26 cellular contexts compared by ENCODE assay signal in genomic region chr10:124089859-124090258, GRCh38. TPM values are rescaled to one million over a fixed set of nuclear protein-coding genes. Genes with fewer than 3 reads are reported as not detected.
A peak's percentile ranks its signal among the peaks of the same experiment; 100 is the strongest.
DNase-seq lines count a peak whose midpoint lies in the region; ATAC-seq and TF ChIP-seq lines count a peak whose summit lies in the region.
"Had no signal": no experiment of that assay in that cellular context is flagged by ENCODE, and none has a peak within 500 bp of the region (broad histone marks: within the 10 kb centered on the region; RNA-seq: fewer than 3 reads in every experiment).

No MANE protein-coding gene starts in this region.

- H3K27ac ChIP-seq in temporal lobe (ENCODE audit: low read depth, low read length), result peak overlapping the region; percentile 40
- H3K27ac ChIP-seq: body of pancreas, HL-60, upper lobe of left lung, VCaP had no signal

- H3K4me3 Mint-ChIP-seq in IgD-negative memory B cell (peak overlapping the region in 3 of 4 donors; percentile 84 to 90 (median 85)), brain (peak overlapping the region; percentile 41 to 92 (median 65)), naive B cell (peak overlapping the region in 7 of 8 donors; percentile 5 to 94 (median 68))
- H3K4me3 Mint-ChIP-seq: activated naive CD8-positive, alpha-beta T cell treated with anti-CD3 and anti-CD28 coated beads, Interleukin-2, amount 10 ng/mL, durations not matched to agents 7 days and 5 days; activated T-helper 17 cell treated with anti-CD3 and anti-CD28 coated beads, Interleukin-2, amount 50 U/mL, for 72 hours; endodermal cell had no signal

- H3K27ac Mint-ChIP-seq in IgD-negative memory B cell (peak overlapping the region in 1 of 3 donors; percentile 97), brain (peak overlapping the region in 2 of 5 experiments; percentile 66 to 80), naive B cell (peak overlapping the region in 2 of 6 donors; percentile 14 to 93)
- H3K27ac Mint-ChIP-seq: activated naive CD8-positive, alpha-beta T cell treated with anti-CD3 and anti-CD28 coated beads, Interleukin-2, amount 10 ng/mL, durations not matched to agents 7 days and 5 days; activated T-helper 17 cell treated with anti-CD3 and anti-CD28 coated beads, Interleukin-2, amount 50 U/mL, for 72 hours; endodermal cell; naive thymus-derived CD8-positive, alpha-beta T cell had no signal

- H3K36me3 Mint-ChIP-seq in IgD-negative memory B cell (no peaks in the 10 kb centered on the region), brain (no peaks in the 10 kb centered on the region), naive B cell (no peaks in the 10 kb centered on the region)
- H3K36me3 Mint-ChIP-seq: activated naive CD8-positive, alpha-beta T cell treated with anti-CD3 and anti-CD28 coated beads, Interleukin-2, amount 10 ng/mL, durations not matched to agents 7 days and 5 days had no signal

- ATAC-seq in naive B cell (ENCODE audit: low read depth in 2 of 2), result no peak
- ATAC-seq: activated T-helper 17 cell treated with anti-CD3 and anti-CD28 coated beads, Interleukin-2, amount 50 U/mL, for 72 hours; body of pancreas; naive thymus-derived CD8-positive, alpha-beta T cell; stimulated activated naive CD8-positive, alpha-beta T cell treated with anti-CD3 and anti-CD28 coated beads, Interleukin-15, Interleukin-2, amounts not matched to agents 100 U/mL and 50 U/mL, for 24 hours had no signal

- TF ChIP-seq CTCF in brain (conservative IDR thresholded peaks at IDR 0.05), result no peak

- DNase-seq in naive B cell (no peak), NCI-H774 (lab: John Stamatoyannopoulos, UW) (no peak)
- no peak for DNase-seq in stimulated activated CD8-positive, alpha-beta memory T cell treated with anti-CD3 and anti-CD28 coated beads, Interleukin-4, amount 100 ng/mL, for 48 hours
- no peak for DNase-seq in stimulated activated CD4-positive, alpha-beta T cell treated with anti-CD3 and anti-CD28 coated beads, Interleukin-4, amount 100 ng/mL, for 1 hour
- DNase-seq: activated CD8-positive, alpha-beta memory T cell treated with anti-CD3 and anti-CD28 coated beads, Interleukin-2, amount 50 U/mL, for 4 hours; activated naive CD8-positive, alpha-beta T cell treated with anti-CD3 and anti-CD28 coated beads, Interleukin-2, amount 10 ng/mL, durations not matched to agents 7 days and 5 days; body of pancreas; endodermal cell; GDM1; H7; mesendoderm; naive thymus-derived CD8-positive, alpha-beta T cell; NCI-H1105 treated with DMSO at 0.1 percent for 48 hours; NCI-H2081; NCI-H345; stimulated activated CD4-positive, alpha-beta T cell treated with anti-CD3 and anti-CD28 coated beads, Interleukin-1b, Interleukin-23, amount 100 ng/mL, for 48 hours; stimulated activated naive CD8-positive, alpha-beta T cell treated with anti-CD3 and anti-CD28 coated beads, Interleukin-15, Interleukin-2, amounts not matched to agents 100 U/mL and 50 U/mL, for 24 hours; upper lobe of left lung had no signal

- H3K4me1 Mint-ChIP-seq in IgD-negative memory B cell (peaks cover 36 to 60% (median 49%) of the 10 kb centered on the region in 3 donors), brain (peaks cover 75% of the 10 kb centered on the region), naive B cell (peaks cover 53 to 75% (median 72%) of the 10 kb centered on the region in 3 donors)
- H3K4me1 Mint-ChIP-seq: activated naive CD8-positive, alpha-beta T cell treated with anti-CD3 and anti-CD28 coated beads, Interleukin-2, amount 10 ng/mL, durations not matched to agents 7 days and 5 days; activated T-helper 17 cell treated with anti-CD3 and anti-CD28 coated beads, Interleukin-2, amount 50 U/mL, for 72 hours had no signal

- H3K9me3 Mint-ChIP-seq in IgD-negative memory B cell (no peaks in the 10 kb centered on the region), brain (no peaks in the 10 kb centered on the region), naive B cell (no peaks in the 10 kb centered on the region)
- H3K9me3 Mint-ChIP-seq: activated naive CD8-positive, alpha-beta T cell treated with anti-CD3 and anti-CD28 coated beads, Interleukin-2, amount 10 ng/mL, durations not matched to agents 7 days and 5 days; activated T-helper 17 cell treated with anti-CD3 and anti-CD28 coated beads, Interleukin-2, amount 50 U/mL, for 72 hours; endodermal cell; naive thymus-derived CD8-positive, alpha-beta T cell had no signal

- H3K27me3 Mint-ChIP-seq in IgD-negative memory B cell (peaks cover 1% of the 10 kb centered on the region), brain (peaks cover 29% of the 10 kb centered on the region), naive B cell (no peaks in the 10 kb centered on the region)

RNA-seq across cellular contexts. Expression of gene CHST15, which starts 3.5 kb away (rescaled TPM):
- 15.4 TPM for polyA plus RNA-seq in IgD-negative memory B cell
- polyA plus RNA-seq in brain (ENCODE audit: insufficient read depth, low read depth, low replicate concordance), result 6.0 TPM
- 10 to 100 TPM; 13.4 to 19.5 (median 17.0) TPM for polyA plus RNA-seq in naive B cell (ENCODE audit: low read depth in 6 of 6)
- 38.8 TPM for total RNA-seq in temporal lobe
- total RNA-seq: SK-MEL-5; T-helper 2 cell treated with Interferon-gamma antibody and Interleukin-4, amounts not matched to agents 100 ng/mL and 5 ng/mL, for 36 hours had no signal
